In the genomic region with DNA sequence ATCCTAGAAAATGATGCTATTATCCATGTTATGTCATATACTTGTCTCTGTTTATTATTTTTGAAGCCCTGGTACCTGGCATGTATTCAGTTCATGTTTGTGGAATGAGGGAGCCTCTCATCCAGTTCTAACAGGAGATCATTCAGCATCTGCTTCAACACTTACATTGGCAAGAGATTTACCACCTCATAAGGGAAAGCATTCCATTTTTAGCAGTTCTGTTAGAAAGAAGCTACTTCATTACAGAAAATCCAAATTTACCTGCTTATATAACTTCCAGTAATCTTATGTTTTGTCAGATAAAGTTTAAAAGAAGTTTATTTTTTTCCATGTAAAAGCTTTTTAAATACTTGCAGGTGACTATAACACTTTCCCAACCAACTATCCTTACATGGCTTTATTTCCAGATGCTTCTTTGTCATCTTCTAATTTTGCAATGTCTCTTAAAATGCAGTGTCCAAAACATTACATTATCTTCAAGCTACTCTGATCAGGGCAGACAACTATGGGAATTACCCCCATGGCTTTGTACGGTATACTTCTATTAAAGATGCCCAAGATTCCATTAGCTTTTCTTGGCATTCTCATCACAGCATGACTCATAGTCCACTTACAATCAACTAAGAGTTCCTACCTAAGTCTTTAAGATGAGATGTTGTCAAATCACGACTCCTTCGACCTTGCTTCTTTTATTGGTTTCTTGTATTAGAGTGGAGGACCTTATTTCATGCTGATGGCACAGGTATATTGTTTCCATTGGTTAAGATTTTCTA, we compare ENCODE assay signal across 23 cellular contexts.
DNase-seq lines count a peak whose midpoint lies in the region; ATAC-seq and TF ChIP-seq lines count a peak whose summit lies in the region.
"Had no signal": no experiment of that assay in that cellular context is flagged by ENCODE, and none has a peak within 500 bp of the region (broad histone marks: within the 10 kb centered on the region; RNA-seq: fewer than 3 reads in every experiment).

No MANE protein-coding gene starts in this region.

- H3K36me3 ChIP-seq in SK-N-SH (replicated peaks in 1 of 2; ENCODE audit: control insufficient read depth in 1 of 2, insufficient read depth in 2 of 2, low read length in 1 of 2) (no peaks in the 10 kb centered on the region), upper lobe of right lung (no peaks in the 10 kb centered on the region), prostate gland (no peaks in the 10 kb centered on the region), Peyer's patch (no peaks in the 10 kb centered on the region)
- H3K36me3 ChIP-seq: BE2C, SJSA1 had no signal

- no peak overlapping the region for H2AFZ ChIP-seq in SK-N-SH (ENCODE audit: low read depth)

- no peak for DNase-seq in SK-N-SH
- DNase-seq in astrocyte of the spinal cord (ENCODE audit: low read depth, low spot score): peak; percentile 10
- peak; percentile 75 for DNase-seq in inferior parietal cortex (ENCODE audit: extremely low spot score)
- DNase-seq in upper lobe of right lung: no peak
- DNase-seq in prostate gland (ENCODE audit: low spot score): no peak
- no peak for DNase-seq in Peyer's patch
- DNase-seq: 8988T; ACHN; BE2C; CD8-positive, alpha-beta memory T cell; GF-D8; NCI-H1048; NCI-H1417; NCI-H187; NCI-H2081 treated with DMSO at 0.1 percent for 48 hours; NCI-H446; NCI-H524 treated with DMSO at 0.1 percent for 48 hours; NCI-H82; NK-92 treated with Interleukin-12 subunit alpha and Interleukin-12 subunit beta, amount 100 ng/mL, for 24 hours; PC-3 had no signal

- POLR2A ChIA-PET in SK-N-SH (lab: Yijun Ruan, JAX): no interaction called here

- H3K27ac ChIP-seq in SK-N-SH (ENCODE audit: low read depth in 2 of 2, low read length in 1 of 2): no peak overlapping the region
- H3K27ac ChIP-seq in upper lobe of right lung: no peak overlapping the region
- no peak overlapping the region for H3K27ac ChIP-seq in prostate gland
- no peak overlapping the region for H3K27ac ChIP-seq in Peyer's patch
- H3K27ac ChIP-seq: SJSA1 had no signal

- H3K4me3 ChIP-seq in SK-N-SH (ENCODE audit: low read depth in 2 of 2, low read length in 1 of 2): no peak overlapping the region
- H3K4me3 ChIP-seq in astrocyte of the spinal cord (ENCODE audit: low read depth, low read length): no peak overlapping the region
- no peak overlapping the region for H3K4me3 ChIP-seq in upper lobe of right lung
- no peak overlapping the region for H3K4me3 ChIP-seq in prostate gland
- no peak overlapping the region for H3K4me3 ChIP-seq in Peyer's patch
- H3K4me3 ChIP-seq: SJSA1 had no signal

- H3K79me2 ChIP-seq in SK-N-SH (ENCODE audit: insufficient read depth): no peaks in the 10 kb centered on the region

- TF ChIP-seq CTCF in SK-N-SH (IDR thresholded peaks at IDR 0.05) (no peak), astrocyte of the spinal cord (IDR thresholded peaks at IDR 0.05; ENCODE audit: low read depth, low read length) (no peak), upper lobe of right lung (IDR thresholded peaks at IDR 0.05) (no peak), prostate gland (IDR thresholded peaks at IDR 0.05) (no peak), Peyer's patch (IDR thresholded peaks at IDR 0.05) (no peak)

- TF ChIP-seq POLR2A in prostate gland (IDR thresholded peaks at IDR 0.05) (no peak), Peyer's patch (IDR thresholded peaks at IDR 0.05) (no peak)

- H3K9me3 ChIP-seq in SK-N-SH (no peaks in the 10 kb centered on the region), upper lobe of right lung (no peaks in the 10 kb centered on the region), prostate gland (no peaks in the 10 kb centered on the region), Peyer's patch (no peaks in the 10 kb centered on the region)
- H3K9me3 ChIP-seq: BE2C, SJSA1 had no signal

- WGBS in SK-N-SH (ENCODE audit: low lambda C conversion rate): 67% methylated on average over 3 of the region's 3 CpGs
- WGBS in prostate gland: 94% methylated on average over 3 of the region's 3 CpGs

- H3K27me3 ChIP-seq in SK-N-SH (ENCODE audit: insufficient read depth) (no peaks in the 10 kb centered on the region), upper lobe of right lung (no peaks in the 10 kb centered on the region), prostate gland (replicated peaks; ENCODE audit: insufficient read depth) (no peaks in the 10 kb centered on the region), Peyer's patch (no peaks in the 10 kb centered on the region)
- H3K27me3 ChIP-seq: BE2C, SJSA1 had no signal

- no peaks in the 10 kb centered on the region for H3F3A ChIP-seq in SK-N-SH (replicated peaks; ENCODE audit: insufficient read depth)

- H3K9me2 ChIP-seq in SK-N-SH: no peaks in the 10 kb centered on the region

- in situ Hi-C loops in astrocyte of the spinal cord (cut with HindIII; ENCODE audit: low sequenced_read_pairs): no loop called here

- CTCF ChIA-PET in SK-N-SH (lab: Yijun Ruan, JAX): no interaction called here

- TF ChIP-seq RAD21 in SK-N-SH (IDR thresholded peaks at IDR 0.05; ENCODE audit: low read length): no peak

- peak; percentile 90 for ATAC-seq in SK-N-SH treated with all-trans-retinoic acid at 6 μM for 48 hours
- no peak for ATAC-seq in upper lobe of right lung
- ATAC-seq: PC-3, Right ventricle myocardium inferior had no signal

- H3K4me1 ChIP-seq in SK-N-SH (ENCODE audit: control insufficient read depth in 1 of 2, insufficient read depth in 2 of 2, low read depth in 1 of 2, low read length in 1 of 2): no peaks in the 10 kb centered on the region
- no peaks in the 10 kb centered on the region for H3K4me1 ChIP-seq in upper lobe of right lung
- H3K4me1 ChIP-seq in prostate gland (replicated peaks): no peaks in the 10 kb centered on the region
- no peaks in the 10 kb centered on the region for H3K4me1 ChIP-seq in Peyer's patch

- TF ChIP-seq EP300 in SK-N-SH (IDR thresholded peaks at IDR 0.05; ENCODE audit: borderline replicate concordance in 1 of 2, low read depth in 1 of 2, low read length in 1 of 2): no peak

- H3K9ac ChIP-seq in SK-N-SH: no peak overlapping the region

- H4K20me1 ChIP-seq in SK-N-SH (ENCODE audit: insufficient read depth): no peaks in the 10 kb centered on the region

- intact Hi-C loops in upper lobe of right lung (cut with DNase I) (no loop called here), prostate gland (cut with DNase I) (no loop called here)

- no peak overlapping the region for H3K4me2 ChIP-seq in SK-N-SH

TF ChIP-seq in SK-N-SH treated with all-trans-retinoic acid at 6 μM for 48 hours, 23 proteins besides CTCF, POLR2A, EP300 and RAD21 (continues in another document):
- TF ChIP-seq, protein P1, sequence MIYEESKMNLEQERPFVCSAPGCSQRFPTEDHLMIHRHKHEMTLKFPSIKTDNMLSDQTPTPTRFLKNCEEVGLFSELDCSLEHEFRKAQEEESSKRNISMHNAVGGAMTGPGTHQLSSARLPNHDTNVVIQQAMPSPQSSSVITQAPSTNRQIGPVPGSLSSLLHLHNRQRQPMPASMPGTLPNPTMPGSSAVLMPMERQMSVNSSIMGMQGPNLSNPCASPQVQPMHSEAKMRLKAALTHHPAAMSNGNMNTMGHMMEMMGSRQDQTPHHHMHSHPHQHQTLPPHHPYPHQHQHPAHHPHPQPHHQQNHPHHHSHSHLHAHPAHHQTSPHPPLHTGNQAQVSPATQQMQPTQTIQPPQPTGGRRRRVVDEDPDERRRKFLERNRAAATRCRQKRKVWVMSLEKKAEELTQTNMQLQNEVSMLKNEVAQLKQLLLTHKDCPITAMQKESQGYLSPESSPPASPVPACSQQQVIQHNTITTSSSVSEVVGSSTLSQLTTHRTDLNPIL (CRISPR knock-in tag; IDR thresholded peaks at IDR 0.05; ENCODE audit: low read depth): no peak
- TF ChIP-seq, protein P2, sequence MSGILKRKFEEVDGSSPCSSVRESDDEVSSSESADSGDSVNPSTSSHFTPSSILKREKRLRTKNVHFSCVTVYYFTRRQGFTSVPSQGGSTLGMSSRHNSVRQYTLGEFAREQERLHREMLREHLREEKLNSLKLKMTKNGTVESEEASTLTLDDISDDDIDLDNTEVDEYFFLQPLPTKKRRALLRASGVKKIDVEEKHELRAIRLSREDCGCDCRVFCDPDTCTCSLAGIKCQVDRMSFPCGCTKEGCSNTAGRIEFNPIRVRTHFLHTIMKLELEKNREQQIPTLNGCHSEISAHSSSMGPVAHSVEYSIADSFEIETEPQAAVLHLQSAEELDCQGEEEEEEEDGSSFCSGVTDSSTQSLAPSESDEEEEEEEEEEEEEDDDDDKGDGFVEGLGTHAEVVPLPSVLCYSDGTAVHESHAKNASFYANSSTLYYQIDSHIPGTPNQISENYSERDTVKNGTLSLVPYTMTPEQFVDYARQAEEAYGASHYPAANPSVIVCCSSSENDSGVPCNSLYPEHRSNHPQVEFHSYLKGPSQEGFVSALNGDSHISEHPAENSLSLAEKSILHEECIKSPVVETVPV (CRISPR knock-in tag; IDR thresholded peaks at IDR 0.05): no peak
- TF ChIP-seq ZNF70 (CRISPR knock-in tag; IDR thresholded peaks at IDR 0.05): peak; percentile 35; the same call in 1 of the 2 replicates
- no peak for TF ChIP-seq ARNTL (CRISPR knock-in tag; IDR thresholded peaks at IDR 0.05; ENCODE audit: borderline replicate concordance, low read depth)

TF ChIP-seq in SK-N-SH, 30 proteins besides CTCF, POLR2A, EP300 and RAD21 (continues in another document):
- TF ChIP-seq NFIC (IDR thresholded peaks at IDR 0.05; ENCODE audit: borderline replicate concordance) (no peak), ELF1 (IDR thresholded peaks at IDR 0.05) (no peak), TEAD4 (IDR thresholded peaks at IDR 0.05; ENCODE audit: borderline replicate concordance, insufficient read depth) (no peak), CHD2 (IDR thresholded peaks at IDR 0.05; ENCODE audit: low read length, partially characterized antibody) (no peak), MXI1 (IDR thresholded peaks at IDR 0.05; ENCODE audit: low read depth, low read length) (no peak), FOXJ3 (CRISPR knock-in tag; IDR thresholded peaks at IDR 0.05) (no peak), GATA2 (CRISPR knock-in tag; IDR thresholded peaks at IDR 0.05) (no peak), JUND (IDR thresholded peaks at IDR 0.05) (no peak), TCF12 (IDR thresholded peaks at IDR 0.05) (no peak), GABPA (IDR thresholded peaks at IDR 0.05; ENCODE audit: low read depth) (no peak), FOXM1 (IDR thresholded peaks at IDR 0.05; ENCODE audit: low read depth) (no peak), NRF1 (IDR thresholded peaks at IDR 0.05; ENCODE audit: low read depth, low read length) (no peak)
- TF ChIP-seq, protein P3, sequence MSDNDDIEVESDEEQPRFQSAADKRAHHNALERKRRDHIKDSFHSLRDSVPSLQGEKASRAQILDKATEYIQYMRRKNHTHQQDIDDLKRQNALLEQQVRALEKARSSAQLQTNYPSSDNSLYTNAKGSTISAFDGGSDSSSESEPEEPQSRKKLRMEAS (IDR thresholded peaks at IDR 0.05; ENCODE audit: low read depth): no peak

Comparison
In these comparisons a context has a peak if more than half of its experiments do, and no peak if none do; other contexts are left out.
1. DNase-seq: peak in astrocyte of the spinal cord (single experiment) and inferior parietal cortex (single experiment); none in SK-N-SH (single experiment), upper lobe of right lung (single experiment), prostate gland (single experiment) and Peyer's patch (0 of 3).